ENCODE assay signal across 1 cellular context in the genomic region with DNA sequence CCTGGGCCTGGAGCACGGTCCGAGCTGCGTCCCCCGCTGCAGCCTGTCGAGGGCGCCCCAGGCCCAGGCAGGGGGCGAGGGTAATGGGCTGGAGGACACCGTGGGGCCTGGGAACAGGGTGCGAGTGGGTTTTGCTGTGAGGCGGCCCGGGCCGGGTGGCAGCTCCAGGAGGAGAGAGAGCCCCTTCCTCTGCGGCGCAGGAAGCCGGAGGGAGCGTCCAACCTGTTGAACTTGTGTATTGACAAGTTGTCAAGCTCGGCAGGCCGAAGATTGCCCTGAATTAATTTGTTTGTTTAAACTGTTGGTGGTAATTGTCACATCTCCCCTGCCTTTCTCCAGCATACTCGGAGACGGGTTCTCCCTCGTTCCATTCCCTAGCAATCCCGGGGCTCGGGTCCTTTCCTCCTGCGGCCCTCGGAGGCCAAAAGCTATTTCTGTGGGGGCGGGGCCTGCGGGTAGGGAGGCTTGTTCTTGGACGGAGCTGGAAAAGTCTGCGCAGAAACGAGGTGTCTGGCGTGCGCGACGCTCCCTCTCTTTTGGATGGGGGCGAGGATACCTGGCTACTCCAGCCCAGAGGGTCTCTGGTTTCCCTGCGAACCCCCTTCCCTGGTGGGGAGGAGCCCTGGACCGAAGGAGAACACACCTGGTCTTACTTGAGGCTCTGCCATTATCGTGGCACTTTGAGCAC.
TF ChIP-seq lines count a peak whose summit lies in the region.

No MANE protein-coding gene starts in this region.

TF ChIP-seq in HepG2, 621 proteins besides CTCF, POLR2A, EP300 and RAD21 (continued from another document and continues in another):
- TF ChIP-seq KDM2A (CRISPR knock-in tag; IDR thresholded peaks at IDR 0.05; ENCODE audit: borderline replicate concordance, low read depth), result peak; percentile 20; the same call in 1 of the 2 replicates
- no peak for TF ChIP-seq GTF3A (CRISPR knock-in tag; conservative IDR thresholded peaks at IDR 0.05)
- TF ChIP-seq HOXA9 (CRISPR knock-in tag; IDR thresholded peaks at IDR 0.05; ENCODE audit: borderline replicate concordance), result no peak
- 0 out of 2 replicates have a peak, but pooled peaks have one; percentile 33 for TF ChIP-seq KAT7 (CRISPR knock-in tag; IDR thresholded peaks at IDR 0.05; ENCODE audit: borderline replicate concordance)
- peak; percentile 12; the same call in 1 of the 2 replicates for TF ChIP-seq BCL6 (CRISPR knock-in tag; IDR thresholded peaks at IDR 0.05)
- TF ChIP-seq, protein P1, sequence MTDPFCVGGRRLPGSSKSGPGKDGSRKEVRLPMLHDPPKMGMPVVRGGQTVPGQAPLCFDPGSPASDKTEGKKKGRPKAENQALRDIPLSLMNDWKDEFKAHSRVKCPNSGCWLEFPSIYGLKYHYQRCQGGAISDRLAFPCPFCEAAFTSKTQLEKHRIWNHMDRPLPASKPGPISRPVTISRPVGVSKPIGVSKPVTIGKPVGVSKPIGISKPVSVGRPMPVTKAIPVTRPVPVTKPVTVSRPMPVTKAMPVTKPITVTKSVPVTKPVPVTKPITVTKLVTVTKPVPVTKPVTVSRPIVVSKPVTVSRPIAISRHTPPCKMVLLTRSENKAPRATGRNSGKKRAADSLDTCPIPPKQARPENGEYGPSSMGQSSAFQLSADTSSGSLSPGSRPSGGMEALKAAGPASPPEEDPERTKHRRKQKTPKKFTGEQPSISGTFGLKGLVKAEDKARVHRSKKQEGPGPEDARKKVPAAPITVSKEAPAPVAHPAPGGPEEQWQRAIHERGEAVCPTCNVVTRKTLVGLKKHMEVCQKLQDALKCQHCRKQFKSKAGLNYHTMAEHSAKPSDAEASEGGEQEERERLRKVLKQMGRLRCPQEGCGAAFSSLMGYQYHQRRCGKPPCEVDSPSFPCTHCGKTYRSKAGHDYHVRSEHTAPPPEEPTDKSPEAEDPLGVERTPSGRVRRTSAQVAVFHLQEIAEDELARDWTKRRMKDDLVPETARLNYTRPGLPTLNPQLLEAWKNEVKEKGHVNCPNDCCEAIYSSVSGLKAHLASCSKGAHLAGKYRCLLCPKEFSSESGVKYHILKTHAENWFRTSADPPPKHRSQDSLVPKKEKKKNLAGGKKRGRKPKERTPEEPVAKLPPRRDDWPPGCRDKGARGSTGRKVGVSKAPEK (CRISPR knock-in tag; IDR thresholded peaks at IDR 0.05; ENCODE audit: borderline replicate concordance), result no peak
- TF ChIP-seq KDM5B (CRISPR knock-in tag; IDR thresholded peaks at IDR 0.05; ENCODE audit: borderline replicate concordance), result peak; percentile 25; the same call in 1 of the 2 replicates
- TF ChIP-seq, protein P2, sequence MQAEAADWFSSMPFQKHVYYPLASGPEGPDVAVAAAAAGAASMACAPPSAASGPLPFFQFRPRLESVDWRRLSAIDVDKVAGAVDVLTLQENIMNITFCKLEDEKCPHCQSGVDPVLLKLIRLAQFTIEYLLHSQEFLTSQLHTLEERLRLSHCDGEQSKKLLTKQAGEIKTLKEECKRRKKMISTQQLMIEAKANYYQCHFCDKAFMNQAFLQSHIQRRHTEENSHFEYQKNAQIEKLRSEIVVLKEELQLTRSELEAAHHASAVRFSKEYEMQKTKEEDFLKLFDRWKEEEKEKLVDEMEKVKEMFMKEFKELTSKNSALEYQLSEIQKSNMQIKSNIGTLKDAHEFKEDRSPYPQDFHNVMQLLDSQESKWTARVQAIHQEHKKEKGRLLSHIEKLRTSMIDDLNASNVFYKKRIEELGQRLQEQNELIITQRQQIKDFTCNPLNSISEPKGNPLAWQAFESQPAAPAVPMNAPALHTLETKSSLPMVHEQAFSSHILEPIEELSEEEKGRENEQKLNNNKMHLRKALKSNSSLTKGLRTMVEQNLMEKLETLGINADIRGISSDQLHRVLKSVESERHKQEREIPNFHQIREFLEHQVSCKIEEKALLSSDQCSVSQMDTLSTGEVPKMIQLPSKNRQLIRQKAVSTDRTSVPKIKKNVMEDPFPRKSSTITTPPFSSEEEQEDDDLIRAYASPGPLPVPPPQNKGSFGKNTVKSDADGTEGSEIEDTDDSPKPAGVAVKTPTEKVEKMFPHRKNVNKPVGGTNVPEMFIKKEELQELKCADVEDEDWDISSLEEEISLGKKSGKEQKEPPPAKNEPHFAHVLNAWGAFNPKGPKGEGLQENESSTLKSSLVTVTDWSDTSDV (CRISPR knock-in tag; IDR thresholded peaks at IDR 0.05), result no peak
- TF ChIP-seq PHF8 (CRISPR knock-in tag; IDR thresholded peaks at IDR 0.05), result peak; percentile 31
- TF ChIP-seq, protein P3, sequence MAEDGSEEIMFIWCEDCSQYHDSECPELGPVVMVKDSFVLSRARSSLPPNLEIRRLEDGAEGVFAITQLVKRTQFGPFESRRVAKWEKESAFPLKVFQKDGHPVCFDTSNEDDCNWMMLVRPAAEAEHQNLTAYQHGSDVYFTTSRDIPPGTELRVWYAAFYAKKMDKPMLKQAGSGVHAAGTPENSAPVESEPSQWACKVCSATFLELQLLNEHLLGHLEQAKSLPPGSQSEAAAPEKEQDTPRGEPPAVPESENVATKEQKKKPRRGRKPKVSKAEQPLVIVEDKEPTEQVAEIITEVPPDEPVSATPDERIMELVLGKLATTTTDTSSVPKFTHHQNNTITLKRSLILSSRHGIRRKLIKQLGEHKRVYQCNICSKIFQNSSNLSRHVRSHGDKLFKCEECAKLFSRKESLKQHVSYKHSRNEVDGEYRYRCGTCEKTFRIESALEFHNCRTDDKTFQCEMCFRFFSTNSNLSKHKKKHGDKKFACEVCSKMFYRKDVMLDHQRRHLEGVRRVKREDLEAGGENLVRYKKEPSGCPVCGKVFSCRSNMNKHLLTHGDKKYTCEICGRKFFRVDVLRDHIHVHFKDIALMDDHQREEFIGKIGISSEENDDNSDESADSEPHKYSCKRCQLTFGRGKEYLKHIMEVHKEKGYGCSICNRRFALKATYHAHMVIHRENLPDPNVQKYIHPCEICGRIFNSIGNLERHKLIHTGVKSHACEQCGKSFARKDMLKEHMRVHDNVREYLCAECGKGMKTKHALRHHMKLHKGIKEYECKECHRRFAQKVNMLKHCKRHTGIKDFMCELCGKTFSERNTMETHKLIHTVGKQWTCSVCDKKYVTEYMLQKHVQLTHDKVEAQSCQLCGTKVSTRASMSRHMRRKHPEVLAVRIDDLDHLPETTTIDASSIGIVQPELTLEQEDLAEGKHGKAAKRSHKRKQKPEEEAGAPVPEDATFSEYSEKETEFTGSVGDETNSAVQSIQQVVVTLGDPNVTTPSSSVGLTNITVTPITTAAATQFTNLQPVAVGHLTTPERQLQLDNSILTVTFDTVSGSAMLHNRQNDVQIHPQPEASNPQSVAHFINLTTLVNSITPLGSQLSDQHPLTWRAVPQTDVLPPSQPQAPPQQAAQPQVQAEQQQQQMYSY (CRISPR knock-in tag; IDR thresholded peaks at IDR 0.05), result no peak
- TF ChIP-seq, protein P4, sequence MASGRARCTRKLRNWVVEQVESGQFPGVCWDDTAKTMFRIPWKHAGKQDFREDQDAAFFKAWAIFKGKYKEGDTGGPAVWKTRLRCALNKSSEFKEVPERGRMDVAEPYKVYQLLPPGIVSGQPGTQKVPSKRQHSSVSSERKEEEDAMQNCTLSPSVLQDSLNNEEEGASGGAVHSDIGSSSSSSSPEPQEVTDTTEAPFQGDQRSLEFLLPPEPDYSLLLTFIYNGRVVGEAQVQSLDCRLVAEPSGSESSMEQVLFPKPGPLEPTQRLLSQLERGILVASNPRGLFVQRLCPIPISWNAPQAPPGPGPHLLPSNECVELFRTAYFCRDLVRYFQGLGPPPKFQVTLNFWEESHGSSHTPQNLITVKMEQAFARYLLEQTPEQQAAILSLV (CRISPR knock-in tag; IDR thresholded peaks at IDR 0.05; ENCODE audit: borderline replicate concordance), result 0 out of 2 replicates have a peak, but pooled peaks have one; percentile 31
- 0 out of 2 replicates have a peak, but pooled peaks have one; percentile 16 for TF ChIP-seq RARA (CRISPR knock-in tag; IDR thresholded peaks at IDR 0.05)
- no peak for TF ChIP-seq FOXA1 (IDR thresholded peaks at IDR 0.05)
- peak; percentile 11; the same call in 1 of the 2 replicates for TF ChIP-seq FOXA1 (CRISPR knock-in tag; IDR thresholded peaks at IDR 0.05)
- TF ChIP-seq SP1 (IDR thresholded peaks at IDR 0.05), result no peak
- 0 out of 2 replicates have a peak, but pooled peaks have one; percentile 18 for TF ChIP-seq SP1 (CRISPR knock-in tag; IDR thresholded peaks at IDR 0.05)
- 0 out of 2 replicates have a peak, but pooled peaks have one; percentile 23 for TF ChIP-seq HDAC2 (CRISPR knock-in tag; IDR thresholded peaks at IDR 0.05)
- 0 out of 2 replicates have a peak, but pooled peaks have one; percentile 25 for TF ChIP-seq GATAD2A (CRISPR knock-in tag; IDR thresholded peaks at IDR 0.05)
- TF ChIP-seq ZBTB38 (CRISPR knock-in tag; IDR thresholded peaks at IDR 0.05), result 0 out of 2 replicates have a peak, but pooled peaks have one; percentile 42
- TF ChIP-seq TBX2 (CRISPR knock-in tag; IDR thresholded peaks at IDR 0.05; ENCODE audit: borderline replicate concordance), result peak; percentile 47; the same call in 1 of the 2 replicates
- peak; percentile 54; the same call in 1 of the 2 replicates for TF ChIP-seq NFKB2 (CRISPR knock-in tag; IDR thresholded peaks at IDR 0.05; ENCODE audit: borderline replicate concordance)
- TF ChIP-seq HDAC1 (CRISPR knock-in tag; IDR thresholded peaks at IDR 0.05), result 0 out of 2 replicates have a peak, but pooled peaks have one; percentile 18
- TF ChIP-seq, protein P5, sequence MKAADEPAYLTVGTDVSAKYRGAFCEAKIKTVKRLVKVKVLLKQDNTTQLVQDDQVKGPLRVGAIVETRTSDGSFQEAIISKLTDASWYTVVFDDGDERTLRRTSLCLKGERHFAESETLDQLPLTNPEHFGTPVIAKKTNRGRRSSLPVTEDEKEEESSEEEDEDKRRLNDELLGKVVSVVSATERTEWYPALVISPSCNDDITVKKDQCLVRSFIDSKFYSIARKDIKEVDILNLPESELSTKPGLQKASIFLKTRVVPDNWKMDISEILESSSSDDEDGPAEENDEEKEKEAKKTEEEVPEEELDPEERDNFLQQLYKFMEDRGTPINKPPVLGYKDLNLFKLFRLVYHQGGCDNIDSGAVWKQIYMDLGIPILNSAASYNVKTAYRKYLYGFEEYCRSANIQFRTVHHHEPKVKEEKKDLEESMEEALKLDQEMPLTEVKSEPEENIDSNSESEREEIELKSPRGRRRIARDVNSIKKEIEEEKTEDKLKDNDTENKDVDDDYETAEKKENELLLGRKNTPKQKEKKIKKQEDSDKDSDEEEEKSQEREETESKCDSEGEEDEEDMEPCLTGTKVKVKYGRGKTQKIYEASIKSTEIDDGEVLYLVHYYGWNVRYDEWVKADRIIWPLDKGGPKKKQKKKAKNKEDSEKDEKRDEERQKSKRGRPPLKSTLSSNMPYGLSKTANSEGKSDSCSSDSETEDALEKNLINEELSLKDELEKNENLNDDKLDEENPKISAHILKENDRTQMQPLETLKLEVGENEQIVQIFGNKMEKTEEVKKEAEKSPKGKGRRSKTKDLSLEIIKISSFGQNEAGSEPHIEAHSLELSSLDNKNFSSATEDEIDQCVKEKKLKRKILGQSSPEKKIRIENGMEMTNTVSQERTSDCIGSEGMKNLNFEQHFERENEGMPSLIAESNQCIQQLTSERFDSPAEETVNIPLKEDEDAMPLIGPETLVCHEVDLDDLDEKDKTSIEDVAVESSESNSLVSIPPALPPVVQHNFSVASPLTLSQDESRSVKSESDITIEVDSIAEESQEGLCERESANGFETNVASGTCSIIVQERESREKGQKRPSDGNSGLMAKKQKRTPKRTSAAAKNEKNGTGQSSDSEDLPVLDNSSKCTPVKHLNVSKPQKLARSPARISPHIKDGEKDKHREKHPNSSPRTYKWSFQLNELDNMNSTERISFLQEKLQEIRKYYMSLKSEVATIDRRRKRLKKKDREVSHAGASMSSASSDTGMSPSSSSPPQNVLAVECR (CRISPR knock-in tag; IDR thresholded peaks at IDR 0.05; ENCODE audit: borderline replicate concordance), result peak; percentile 44; the same call in 1 of the 2 replicates
- TF ChIP-seq, protein P6, sequence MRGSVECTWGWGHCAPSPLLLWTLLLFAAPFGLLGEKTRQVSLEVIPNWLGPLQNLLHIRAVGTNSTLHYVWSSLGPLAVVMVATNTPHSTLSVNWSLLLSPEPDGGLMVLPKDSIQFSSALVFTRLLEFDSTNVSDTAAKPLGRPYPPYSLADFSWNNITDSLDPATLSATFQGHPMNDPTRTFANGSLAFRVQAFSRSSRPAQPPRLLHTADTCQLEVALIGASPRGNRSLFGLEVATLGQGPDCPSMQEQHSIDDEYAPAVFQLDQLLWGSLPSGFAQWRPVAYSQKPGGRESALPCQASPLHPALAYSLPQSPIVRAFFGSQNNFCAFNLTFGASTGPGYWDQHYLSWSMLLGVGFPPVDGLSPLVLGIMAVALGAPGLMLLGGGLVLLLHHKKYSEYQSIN (CRISPR knock-in tag; IDR thresholded peaks at IDR 0.05; ENCODE audit: borderline replicate concordance), result no peak
- TF ChIP-seq, protein P7, sequence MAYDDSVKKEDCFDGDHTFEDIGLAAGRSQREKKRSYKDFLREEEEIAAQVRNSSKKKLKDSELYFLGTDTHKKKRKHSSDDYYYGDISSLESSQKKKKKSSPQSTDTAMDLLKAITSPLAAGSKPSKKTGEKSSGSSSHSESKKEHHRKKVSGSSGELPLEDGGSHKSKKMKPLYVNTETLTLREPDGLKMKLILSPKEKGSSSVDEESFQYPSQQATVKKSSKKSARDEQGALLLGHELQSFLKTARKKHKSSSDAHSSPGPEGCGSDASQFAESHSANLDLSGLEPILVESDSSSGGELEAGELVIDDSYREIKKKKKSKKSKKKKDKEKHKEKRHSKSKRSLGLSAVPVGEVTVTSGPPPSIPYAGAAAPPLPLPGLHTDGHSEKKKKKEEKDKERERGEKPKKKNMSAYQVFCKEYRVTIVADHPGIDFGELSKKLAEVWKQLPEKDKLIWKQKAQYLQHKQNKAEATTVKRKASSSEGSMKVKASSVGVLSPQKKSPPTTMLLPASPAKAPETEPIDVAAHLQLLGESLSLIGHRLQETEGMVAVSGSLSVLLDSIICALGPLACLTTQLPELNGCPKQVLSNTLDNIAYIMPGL (CRISPR knock-in tag; IDR thresholded peaks at IDR 0.05; ENCODE audit: borderline replicate concordance in 1 of 2, low read depth in 1 of 2), result peak; percentile 58 to 61; a peak in 2 of 4 replicates
- TF ChIP-seq, protein P8, sequence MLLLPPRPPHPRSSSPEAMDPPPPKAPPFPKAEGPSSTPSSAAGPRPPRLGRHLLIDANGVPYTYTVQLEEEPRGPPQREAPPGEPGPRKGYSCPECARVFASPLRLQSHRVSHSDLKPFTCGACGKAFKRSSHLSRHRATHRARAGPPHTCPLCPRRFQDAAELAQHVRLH (CRISPR knock-in tag; IDR thresholded peaks at IDR 0.05; ENCODE audit: borderline replicate concordance, low read depth), result 0 out of 2 replicates have a peak, but pooled peaks have one; percentile 50
